In the genomic region with DNA sequence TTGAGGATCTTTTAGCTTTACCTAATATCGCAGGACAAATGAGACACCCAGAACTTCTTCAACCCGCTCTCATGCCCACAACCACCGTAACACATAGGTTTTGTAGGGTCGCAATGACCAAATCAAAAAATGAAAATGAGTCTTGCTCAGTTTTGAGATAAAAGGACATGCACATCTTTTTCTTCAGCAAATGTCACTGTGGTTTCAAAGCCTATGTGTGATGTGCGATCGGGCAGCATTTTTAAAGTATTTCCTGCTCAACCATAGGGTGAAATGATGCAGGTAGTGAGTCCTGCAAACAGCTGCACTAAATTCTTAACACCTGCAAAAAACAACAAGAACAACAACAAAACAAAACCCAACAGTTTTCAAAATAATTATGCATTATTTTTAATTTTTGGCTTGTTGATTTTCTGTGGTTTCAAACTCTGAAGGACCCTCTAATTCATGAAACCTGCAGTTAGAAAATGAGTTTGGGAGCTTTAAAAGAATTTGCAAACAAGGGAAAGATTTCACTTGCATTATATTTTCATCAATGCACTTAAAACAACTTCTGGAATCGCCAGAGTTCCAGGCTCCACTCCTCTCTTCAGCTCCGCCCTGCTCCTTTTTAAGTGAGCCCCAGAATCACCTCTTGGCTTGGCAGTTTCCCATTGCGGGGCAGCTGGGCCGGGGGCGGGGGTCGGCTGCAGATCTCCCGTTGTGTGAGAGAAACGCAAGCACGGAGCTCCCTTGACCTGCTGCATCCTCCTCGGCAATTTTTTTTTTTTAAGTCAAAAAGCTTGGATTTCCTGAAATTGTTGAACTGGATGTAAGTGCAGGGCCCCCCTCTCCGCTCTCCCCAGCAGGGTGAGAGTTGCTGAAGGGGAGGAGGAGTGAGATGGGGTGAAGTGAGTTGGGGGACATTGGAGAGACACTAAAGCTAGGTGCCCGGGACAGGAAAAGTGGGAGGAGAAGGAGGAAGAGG, we compare ENCODE assay signal across 8 cellular contexts.
DNase-seq lines count a peak whose midpoint lies in the region; FAIRE-seq and TF ChIP-seq lines count a peak whose summit lies in the region.

No MANE protein-coding gene starts in this region.

- FAIRE-seq in H54 (lab: Jason Lieb, UNC), result no peak

- H3F3A ChIP-seq in neural cell (ENCODE audit: insufficient read depth, low read length, poor library complexity, severe bottlenecking), result no peaks in the 10 kb centered on the region

- TF ChIP-seq EP300 in neural cell (conservative IDR thresholded peaks at IDR 0.05; ENCODE audit: poor library complexity, severe bottlenecking), result no peak

- no peaks in the 10 kb centered on the region for H3K79me2 ChIP-seq in neural cell (replicated peaks; ENCODE audit: insufficient read depth, low read length)

- H3K27ac ChIP-seq in neural cell (ENCODE audit: low read length), result no peak overlapping the region

- no peak for TF ChIP-seq RAD21 in neural cell (conservative IDR thresholded peaks at IDR 0.05)

- H3K4me3 ChIP-seq in AG10803 (ENCODE audit: low read length) (peak overlapping the region; percentile 91), MG63 (peak overlapping the region; percentile 36), neural cell (ENCODE audit: low read length) (no peak overlapping the region)

- no peaks in the 10 kb centered on the region for H3K9me2 ChIP-seq in neural cell (ENCODE audit: insufficient read depth, low read length)

- peaks cover 63% of the 10 kb centered on the region for H3K27me3 ChIP-seq in MG63
- H3K27me3 ChIP-seq in neural cell (ENCODE audit: insufficient read depth, low read depth, low read length), result peaks cover 36% of the 10 kb centered on the region

- no peak overlapping the region for H2AFZ ChIP-seq in neural cell (ENCODE audit: low read depth, low read length)

- no peaks in the 10 kb centered on the region for H3K9me3 ChIP-seq in MG63
- no peaks in the 10 kb centered on the region for H3K9me3 ChIP-seq in neural cell (ENCODE audit: low read length)

- no peaks in the 10 kb centered on the region for H4K20me1 ChIP-seq in neural cell (ENCODE audit: insufficient read depth)

- DNase-seq in AG10803 (ENCODE audit: low read depth) (no peak), MG63 (no peak), ecto neural progenitor cell (ENCODE audit: low spot score) (peak; percentile 58), EL (no peak), H54 (ENCODE audit: insufficient read length, low spot score) (no peak), NK-92 (lab: John Stamatoyannopoulos, UW; ENCODE audit: unreplicated experiment) (no peak), HUDEP-2 (lab: John Stamatoyannopoulos, UW; ENCODE audit: unreplicated experiment in 76 of 76) (no peak)

- TF ChIP-seq CTCF in AG10803 (conservative IDR thresholded peaks at IDR 0.05; ENCODE audit: low read length) (no peak; the same call in 1 of the 2 replicates), neural cell (IDR thresholded peaks at IDR 0.05; ENCODE audit: poor library complexity, severe bottlenecking) (no peak)

- no peak overlapping the region for H3K4me2 ChIP-seq in neural cell (ENCODE audit: low read length)

- TF ChIP-seq POLR2A in H54 (IDR thresholded peaks at IDR 0.05; ENCODE audit: low read depth, low read length), result no peak

- H3K9ac ChIP-seq in neural cell (ENCODE audit: low read length), result no peak overlapping the region

- H3K36me3 ChIP-seq in MG63 (no peaks in the 10 kb centered on the region), neural cell (ENCODE audit: insufficient read depth, low read length) (no peaks in the 10 kb centered on the region)

TF ChIP-seq in neural cell, 6 proteins besides CTCF, POLR2A, EP300 and RAD21:
- TF ChIP-seq EZH2 (IDR thresholded peaks at IDR 0.05; ENCODE audit: borderline replicate concordance, insufficient read depth, low read length, poor library complexity, severe bottlenecking), result peak; percentile 3
- no peak for TF ChIP-seq MXI1 (conservative IDR thresholded peaks at IDR 0.05; ENCODE audit: poor library complexity, severe bottlenecking)
TF ChIP-seq in neural cell: peak in this region for 1.
